21 cellular contexts compared by ENCODE assay signal in the genomic region with DNA sequence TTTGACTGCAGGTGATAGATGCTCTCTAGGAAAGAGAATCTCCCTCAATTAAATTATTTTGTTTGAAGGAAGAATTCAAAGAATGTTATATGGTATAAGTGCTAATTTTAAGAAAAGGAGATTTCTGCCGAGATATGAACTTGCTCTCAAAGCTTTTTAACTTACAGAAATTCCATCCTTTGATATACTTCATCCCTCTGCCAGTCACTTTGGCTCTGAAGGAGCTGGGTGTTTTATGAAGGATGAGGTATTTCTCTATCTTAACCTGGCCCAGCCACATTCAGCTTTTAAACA.
"Had no signal": no experiment of that assay in that cellular context is flagged by ENCODE, and none has a peak within 500 bp of the region (broad histone marks: within the 10 kb centered on the region; RNA-seq: fewer than 3 reads in every experiment).

No MANE protein-coding gene starts in this region.

- H3K4me3 ChIP-seq: esophagus squamous epithelium, gastroesophageal sphincter, lung, sigmoid colon, skin epidermis, thoracic aorta, transverse colon had no signal

- H3K36me3 ChIP-seq: transverse colon had no signal

- H3K27ac ChIP-seq: esophagus squamous epithelium, gastroesophageal sphincter, sigmoid colon, skin epidermis, thoracic aorta, transverse colon had no signal

- H3K27me3 Mint-ChIP-seq: effector memory CD8-positive, alpha-beta T cell; stimulated activated naive B cell treated with anti-CD40 and anti-IgM and Interleukin-4, amounts not matched to agents 10 μg/mL and 1 μg/mL and 100 μg/mL, for 72 hours; stimulated activated naive CD8-positive, alpha-beta T cell treated with anti-CD3 and anti-CD28 coated beads, Interleukin-15, amount 100 ng/mL, for 72 hours had no signal

- H3K27me3 ChIP-seq: esophagus squamous epithelium, gastroesophageal sphincter, sigmoid colon, transverse colon had no signal

- H3K9me3 ChIP-seq: esophagus squamous epithelium, gastroesophageal sphincter, sigmoid colon, thoracic aorta, transverse colon had no signal

- H3K4me1 Mint-ChIP-seq: naive B cell had no signal

- H3K9me3 Mint-ChIP-seq: effector memory CD8-positive, alpha-beta T cell; naive B cell; nephron progenitor cell; stimulated activated naive B cell treated with anti-CD40 and anti-IgM and Interleukin-4, amounts not matched to agents 10 μg/mL and 1 μg/mL and 100 μg/mL, for 72 hours; stimulated activated naive CD8-positive, alpha-beta T cell treated with anti-CD3 and anti-CD28 coated beads, Interleukin-15, amount 100 ng/mL, for 72 hours had no signal

- DNase-seq: effector memory CD8-positive, alpha-beta T cell; esophagus squamous epithelium; foreskin fibroblast; glutamatergic neuron; kidney; left cardiac atrium; left ventricle myocardium superior; mesenchymal stem cell; naive B cell; nephron progenitor cell; posterior cingulate gyrus; sigmoid colon; stimulated activated CD4-positive, alpha-beta T cell treated with anti-CD3 and anti-CD28 coated beads, Interleukin-2, amount 100 ng/mL, for 24 hours; stimulated activated CD4-positive, alpha-beta T cell treated with anti-CD3 and anti-CD28 coated beads, Interleukin-4, amount 100 ng/mL, for 4 hours; stimulated activated naive B cell treated with anti-CD40 and anti-IgM and Interleukin-4, amounts not matched to agents 10 μg/mL and 1 μg/mL and 100 μg/mL, for 72 hours; stimulated activated naive CD8-positive, alpha-beta T cell treated with anti-CD3 and anti-CD28 coated beads, Interleukin-15, amount 100 ng/mL, for 72 hours; transverse colon had no signal

- H3K27ac Mint-ChIP-seq: effector memory CD8-positive, alpha-beta T cell; naive B cell; nephron progenitor cell; stimulated activated naive B cell treated with anti-CD40 and anti-IgM and Interleukin-4, amounts not matched to agents 10 μg/mL and 1 μg/mL and 100 μg/mL, for 72 hours; stimulated activated naive CD8-positive, alpha-beta T cell treated with anti-CD3 and anti-CD28 coated beads, Interleukin-15, amount 100 ng/mL, for 72 hours had no signal

- H3K4me3 Mint-ChIP-seq: effector memory CD8-positive, alpha-beta T cell; naive B cell; nephron progenitor cell; stimulated activated naive B cell treated with anti-CD40 and anti-IgM and Interleukin-4, amounts not matched to agents 10 μg/mL and 1 μg/mL and 100 μg/mL, for 72 hours; stimulated activated naive CD8-positive, alpha-beta T cell treated with anti-CD3 and anti-CD28 coated beads, Interleukin-15, amount 100 ng/mL, for 72 hours had no signal

- H3K4me1 ChIP-seq: gastroesophageal sphincter, sigmoid colon, transverse colon had no signal

- H3K36me3 Mint-ChIP-seq: naive B cell; stimulated activated naive B cell treated with anti-CD40 and anti-IgM and Interleukin-4, amounts not matched to agents 10 μg/mL and 1 μg/mL and 100 μg/mL, for 72 hours had no signal
